ENCODE assay signal across 21 cellular contexts in the genomic region with DNA sequence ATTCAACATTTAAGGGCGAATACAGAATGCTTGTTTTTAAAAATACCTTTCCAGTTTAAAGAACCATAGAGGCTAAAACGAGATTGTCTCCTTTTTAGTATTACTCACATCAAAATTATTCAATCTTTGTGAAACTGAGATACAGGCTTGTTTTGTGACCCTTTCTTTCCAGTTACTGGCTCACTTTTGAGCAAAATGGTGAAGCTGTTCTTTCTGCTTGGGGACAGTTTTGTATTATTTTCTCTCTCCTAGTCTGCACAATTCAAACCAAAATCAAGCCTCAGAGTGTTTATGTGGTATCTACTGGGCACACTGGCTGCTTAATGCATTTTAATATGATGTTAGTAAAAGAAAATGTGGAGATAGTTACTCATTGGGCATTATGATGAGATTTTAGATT. TPM values are rescaled to one million over a fixed set of nuclear protein-coding genes. Genes with fewer than 3 reads are reported as not detected.
DNase-seq lines count a peak whose midpoint lies in the region; ATAC-seq and TF ChIP-seq lines count a peak whose summit lies in the region.
"Had no signal": no experiment of that assay in that cellular context is flagged by ENCODE, and none has a peak within 500 bp of the region (broad histone marks: within the 10 kb centered on the region; RNA-seq: fewer than 3 reads in every experiment).

No MANE protein-coding gene starts in this region.

- peaks cover 4% of the 10 kb centered on the region; the same call in 1 of the 3 replicates for H3K36me3 Mint-ChIP-seq in GM23338 (ENCODE audit: low read depth)
- peaks cover 24% of the 10 kb centered on the region for H3K36me3 Mint-ChIP-seq in activated T-helper 17 cell treated with anti-CD3 and anti-CD28 coated beads, Interleukin-2, amount 50 U/mL, for 72 hours (ENCODE audit: low read depth)

- H3K36me3 ChIP-seq in GM23338 (ENCODE audit: insufficient read depth) (no peaks in the 10 kb centered on the region), neutrophil (no peaks in the 10 kb centered on the region), gastrocnemius medialis (no peaks in the 10 kb centered on the region)
- H3K36me3 ChIP-seq: HAP-1, ovary, Peyer's patch had no signal

- no peak for TF ChIP-seq POLR2A in gastrocnemius medialis (IDR thresholded peaks at IDR 0.05)

- H3K4me1 Mint-ChIP-seq in GM23338: peaks cover 37% of the 10 kb centered on the region
- H3K4me1 Mint-ChIP-seq in activated T-helper 17 cell treated with anti-CD3 and anti-CD28 coated beads, Interleukin-2, amount 50 U/mL, for 72 hours: peaks cover 66% of the 10 kb centered on the region

- H3K4me2 ChIP-seq in GM23338: no peak overlapping the region

- H3K4me1 ChIP-seq in GM23338 (ENCODE audit: insufficient read depth) (no peaks in the 10 kb centered on the region; the same call in 1 of the 2 replicates), neutrophil (ENCODE audit: control insufficient read depth in 1 of 2, insufficient read depth in 1 of 2, low read depth in 1 of 2, low read length in 1 of 2) (peaks cover 52% of the 10 kb centered on the region in 2 experiments), gastrocnemius medialis (peaks cover 7 to 16% of the 10 kb centered on the region in 2 donors)

- no peak overlapping the region for H2AFZ ChIP-seq in GM23338

- peaks cover 2% of the 10 kb centered on the region for H3K27me3 Mint-ChIP-seq in GM23338 (ENCODE audit: insufficient read depth, low read depth, poor library complexity)
- no peaks in the 10 kb centered on the region for H3K27me3 Mint-ChIP-seq in activated T-helper 17 cell treated with anti-CD3 and anti-CD28 coated beads, Interleukin-2, amount 50 U/mL, for 72 hours

- H3K27ac ChIP-seq in GM23338 (ENCODE audit: low read depth): no peak overlapping the region
- peak overlapping the region; percentile 71 for H3K27ac ChIP-seq in neutrophil
- H3K27ac ChIP-seq in gastrocnemius medialis: no peak overlapping the region
- H3K27ac ChIP-seq: body of pancreas, ovary, VCaP had no signal

- in situ Hi-C loops in gastrocnemius medialis (cut with MboI; ENCODE audit: low sequenced_read_pairs in 4 of 4): no loop called here

- H3K27ac Mint-ChIP-seq in GM23338: peak overlapping the region; percentile 56; the same call in 1 of the 2 replicates
- H3K27ac Mint-ChIP-seq in activated T-helper 17 cell treated with anti-CD3 and anti-CD28 coated beads, Interleukin-2, amount 50 U/mL, for 72 hours: peak overlapping the region; percentile 94

- H3K27me3 ChIP-seq in GM23338 (ENCODE audit: insufficient read depth): no peaks in the 10 kb centered on the region
- no peaks in the 10 kb centered on the region for H3K27me3 ChIP-seq in neutrophil
- H3K27me3 ChIP-seq in gastrocnemius medialis: no peaks in the 10 kb centered on the region
- H3K27me3 ChIP-seq: body of pancreas, ovary, Peyer's patch had no signal

- peaks cover 90% of the 10 kb centered on the region for H3K79me2 ChIP-seq in GM23338 (replicated peaks; ENCODE audit: insufficient read depth)

- intact Hi-C loops in gastrocnemius medialis (cut with DNase I; ENCODE audit: low total_unique reads): no loop called here

- no peaks in the 10 kb centered on the region for H3F3A ChIP-seq in GM23338 (replicated peaks; ENCODE audit: low read depth)

- H3K4me3 Mint-ChIP-seq in GM23338: no peak overlapping the region
- peak overlapping the region; percentile 65 for H3K4me3 Mint-ChIP-seq in activated T-helper 17 cell treated with anti-CD3 and anti-CD28 coated beads, Interleukin-2, amount 50 U/mL, for 72 hours

- H3K9me3 Mint-ChIP-seq in GM23338: no peaks in the 10 kb centered on the region
- no peaks in the 10 kb centered on the region for H3K9me3 Mint-ChIP-seq in activated T-helper 17 cell treated with anti-CD3 and anti-CD28 coated beads, Interleukin-2, amount 50 U/mL, for 72 hours

- no peaks in the 10 kb centered on the region for H3K9me2 ChIP-seq in GM23338 (ENCODE audit: insufficient read depth)

- ATAC-seq in activated CD4-positive, CD25-positive, alpha-beta regulatory T cell treated with anti-CD3 and anti-CD28 coated beads, Interleukin-2, amount 50 U/mL, for 24 hours: peak; percentile 26 to 31
- ATAC-seq in GM23338 (no peak), gastrocnemius medialis (no peak)
- ATAC-seq in activated T-helper 17 cell treated with anti-CD3 and anti-CD28 coated beads, Interleukin-2, amount 50 U/mL, for 72 hours (replicated peaks): peak; percentile 52
- ATAC-seq: body of pancreas, SK-N-SH treated with all-trans-retinoic acid at 6 μM for 48 hours had no signal

- H3K4me3 ChIP-seq in GM23338 (no peak overlapping the region), neutrophil (ENCODE audit: low read depth in 1 of 2, low read length in 1 of 2) (no peak overlapping the region), gastrocnemius medialis (no peak overlapping the region)
- H3K4me3 ChIP-seq: body of pancreas, HAP-1, ovary, Peyer's patch had no signal

- H3K9me3 ChIP-seq in neutrophil (no peaks in the 10 kb centered on the region), gastrocnemius medialis (no peaks in the 10 kb centered on the region)
- H3K9me3 ChIP-seq: body of pancreas, HAP-1, ovary, Peyer's patch had no signal

- H4K20me1 ChIP-seq in GM23338 (replicated peaks; ENCODE audit: insufficient read depth): peaks cover 5% of the 10 kb centered on the region; the same call in 1 of the 2 replicates

- TF ChIP-seq CTCF in GM23338 (conservative IDR thresholded peaks at IDR 0.05; ENCODE audit: low read depth in 2 of 2) (no peak), neutrophil (IDR thresholded peaks at IDR 0.05) (no peak), gastrocnemius medialis (IDR thresholded peaks at IDR 0.05 in 4 of 5, conservative IDR thresholded peaks at IDR 0.05 in 1 of 5) (no peak)

- no peak for DNase-seq in activated CD4-positive, CD25-positive, alpha-beta regulatory T cell (lab: John Stamatoyannopoulos, UW)
- DNase-seq in GM23338 (ENCODE audit: low spot score): no peak
- DNase-seq in NCI-H2171 treated with DMSO at 0.1 percent for 48 hours (lab: John Stamatoyannopoulos, UW): no peak
- no peak for DNase-seq in NCI-H446 treated with DMSO at 0.1 percent for 48 hours (lab: John Stamatoyannopoulos, UW)
- DNase-seq in gastrocnemius medialis: no peak
- DNase-seq: body of pancreas; COR-L47; erythroblast; head of caudate nucleus; islet precursor cell; NCI-H2081 treated with DMSO at 0.1 percent for 48 hours; ovary; Peyer's patch; stimulated activated CD4-positive, alpha-beta T cell treated with anti-CD3 and anti-CD28 coated beads, Interleukin-4, amount 100 ng/mL, for 24 hours; trophoblast cell had no signal

TF ChIP-seq in GM23338, 12 proteins besides CTCF, POLR2A, EP300 and RAD21 (continues in another document):
- TF ChIP-seq ZNF331 (CRISPR knock-in tag; IDR thresholded peaks at IDR 0.05; ENCODE audit: low read depth) (no peak), CREB1 (CRISPR knock-in tag; IDR thresholded peaks at IDR 0.05; ENCODE audit: low read depth) (no peak), ZNF114 (CRISPR knock-in tag; IDR thresholded peaks at IDR 0.05) (no peak), STAT1 (IDR thresholded peaks at IDR 0.05; ENCODE audit: unreplicated experiment) (no peak), EZH2phosphoT487 (IDR thresholded peaks at IDR 0.05; ENCODE audit: unreplicated experiment) (no peak), NANOG (IDR thresholded peaks at IDR 0.05; ENCODE audit: borderline replicate concordance) (no peak), ETS1 (IDR thresholded peaks at IDR 0.05) (no peak)
- TF ChIP-seq, protein P1, sequence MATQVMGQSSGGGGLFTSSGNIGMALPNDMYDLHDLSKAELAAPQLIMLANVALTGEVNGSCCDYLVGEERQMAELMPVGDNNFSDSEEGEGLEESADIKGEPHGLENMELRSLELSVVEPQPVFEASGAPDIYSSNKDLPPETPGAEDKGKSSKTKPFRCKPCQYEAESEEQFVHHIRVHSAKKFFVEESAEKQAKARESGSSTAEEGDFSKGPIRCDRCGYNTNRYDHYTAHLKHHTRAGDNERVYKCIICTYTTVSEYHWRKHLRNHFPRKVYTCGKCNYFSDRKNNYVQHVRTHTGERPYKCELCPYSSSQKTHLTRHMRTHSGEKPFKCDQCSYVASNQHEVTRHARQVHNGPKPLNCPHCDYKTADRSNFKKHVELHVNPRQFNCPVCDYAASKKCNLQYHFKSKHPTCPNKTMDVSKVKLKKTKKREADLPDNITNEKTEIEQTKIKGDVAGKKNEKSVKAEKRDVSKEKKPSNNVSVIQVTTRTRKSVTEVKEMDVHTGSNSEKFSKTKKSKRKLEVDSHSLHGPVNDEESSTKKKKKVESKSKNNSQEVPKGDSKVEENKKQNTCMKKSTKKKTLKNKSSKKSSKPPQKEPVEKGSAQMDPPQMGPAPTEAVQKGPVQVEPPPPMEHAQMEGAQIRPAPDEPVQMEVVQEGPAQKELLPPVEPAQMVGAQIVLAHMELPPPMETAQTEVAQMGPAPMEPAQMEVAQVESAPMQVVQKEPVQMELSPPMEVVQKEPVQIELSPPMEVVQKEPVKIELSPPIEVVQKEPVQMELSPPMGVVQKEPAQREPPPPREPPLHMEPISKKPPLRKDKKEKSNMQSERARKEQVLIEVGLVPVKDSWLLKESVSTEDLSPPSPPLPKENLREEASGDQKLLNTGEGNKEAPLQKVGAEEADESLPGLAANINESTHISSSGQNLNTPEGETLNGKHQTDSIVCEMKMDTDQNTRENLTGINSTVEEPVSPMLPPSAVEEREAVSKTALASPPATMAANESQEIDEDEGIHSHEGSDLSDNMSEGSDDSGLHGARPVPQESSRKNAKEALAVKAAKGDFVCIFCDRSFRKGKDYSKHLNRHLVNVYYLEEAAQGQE (IDR thresholded peaks at IDR 0.05; ENCODE audit: unreplicated experiment): no peak

RNA-seq across cellular contexts. Expression of gene HIVEP1, which starts 36.5 kb away (rescaled TPM):
- 16.5 and 21.7 TPM in 2 replicates for total RNA-seq in GM23338 (2014; rRNA removed; shearing (Covaris generic))
- 7.7 and 10.1 TPM in 2 replicates for polyA plus RNA-seq in GM23338 (2016; fragmentation: Nextera tagmentation; extraction: Ambion mirVana)
- 10 to 100 TPM; 29.4 to 75.5 TPM for total RNA-seq in activated T-helper 17 cell treated with anti-CD3 and anti-CD28 coated beads, Interleukin-2, amount 50 U/mL, for 72 hours
- 10 to 100 TPM in 2 of 4 donors, 1 to 10 TPM in 2; 8.3 to 13.5 (median 10.5) TPM for total RNA-seq in gastrocnemius medialis

Comparison
In these comparisons a context has a peak if more than half of its experiments do, and no peak if none do; other contexts are left out.
1. ATAC-seq: peak in activated CD4-positive, CD25-positive, alpha-beta regulatory T cell treated with anti-CD3 and anti-CD28 coated beads, Interleukin-2, amount 50 U/mL, for 24 hours (2 of 2) and activated T-helper 17 cell treated with anti-CD3 and anti-CD28 coated beads, Interleukin-2, amount 50 U/mL, for 72 hours (single experiment); none in GM23338 (single experiment) and gastrocnemius medialis (0 of 2).